12 cellular contexts compared by ENCODE assay signal in the genomic region with DNA sequence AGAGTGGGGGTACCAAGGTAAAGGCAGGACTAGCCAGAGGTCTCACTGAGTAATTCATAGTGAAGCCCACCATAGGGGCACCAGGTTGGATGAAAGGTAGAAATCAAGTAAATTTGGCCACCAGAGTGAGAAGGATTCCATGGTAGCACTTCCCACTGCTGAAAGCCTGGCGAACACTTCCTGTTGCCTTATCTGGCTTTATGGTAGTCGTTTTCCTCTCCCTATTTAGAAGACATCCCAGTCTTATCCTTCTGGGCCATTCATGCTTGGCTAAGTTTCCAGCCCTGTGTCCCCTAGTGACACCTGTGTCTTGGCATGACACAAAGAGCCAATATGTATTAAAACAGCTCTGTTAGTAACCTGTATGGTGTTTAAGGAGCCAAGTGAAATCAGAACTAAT.
DNase-seq lines count a peak whose midpoint lies in the region; ATAC-seq and TF ChIP-seq lines count a peak whose summit lies in the region.
"Had no signal": no experiment of that assay in that cellular context is flagged by ENCODE, and none has a peak within 500 bp of the region (broad histone marks: within the 10 kb centered on the region; RNA-seq: fewer than 3 reads in every experiment).

No MANE protein-coding gene starts in this region.

- no peak for TF ChIP-seq POLR2A in body of pancreas (IDR thresholded peaks at IDR 0.05)
- TF ChIP-seq POLR2A in right lobe of liver (IDR thresholded peaks at IDR 0.05), result no peak

- H3K27ac ChIP-seq in body of pancreas (peak overlapping the region; percentile 42 to 70 (median 58)), right lobe of liver (peak overlapping the region; percentile 34 to 44 (median 38))

- H3K36me3 Mint-ChIP-seq in type B pancreatic cell, result no peaks in the 10 kb centered on the region
- no peaks in the 10 kb centered on the region for H3K36me3 Mint-ChIP-seq in T-helper 2 cell treated with Interferon-gamma antibody and Interleukin-4, amounts not matched to agents 5 μg/mL and 100 μg/mL, for 36 hours (ENCODE audit: low read depth)
- H3K36me3 Mint-ChIP-seq in activated CD8-positive, alpha-beta T cell treated with anti-CD3 and anti-CD28 coated beads, Interleukin-2, amount 10 ng/mL, durations not matched to agents 7 days and 5 days (ENCODE audit: low read depth), result no peaks in the 10 kb centered on the region
- H3K36me3 Mint-ChIP-seq: stimulated activated memory B cell treated with anti-CD40 and anti-IgM and Interleukin-4, amounts not matched to agents 10 μg/mL and 1 μg/mL and 100 μg/mL, for 72 hours had no signal

- peak overlapping the region; percentile 5 for H3K27ac Mint-ChIP-seq in type B pancreatic cell
- H3K27ac Mint-ChIP-seq in T-helper 2 cell treated with Interferon-gamma antibody and Interleukin-4, amounts not matched to agents 5 μg/mL and 100 μg/mL, for 36 hours, result no peak overlapping the region
- H3K27ac Mint-ChIP-seq in activated CD8-positive, alpha-beta T cell treated with anti-CD3 and anti-CD28 coated beads, Interleukin-2, amount 10 ng/mL, durations not matched to agents 7 days and 5 days, result no peak overlapping the region
- H3K27ac Mint-ChIP-seq: activated CD4-positive, alpha-beta memory T cell treated with anti-CD3 and anti-CD28 coated beads, Interleukin-2, amount 10 ng/mL, durations not matched to agents 7 days and 5 days; stimulated activated memory B cell treated with anti-CD40 and anti-IgM and Interleukin-4, amounts not matched to agents 10 μg/mL and 1 μg/mL and 100 μg/mL, for 72 hours had no signal

- TF ChIP-seq CTCF in body of pancreas (IDR thresholded peaks at IDR 0.05) (no peak), right lobe of liver (IDR thresholded peaks at IDR 0.05) (no peak), type B pancreatic cell (conservative IDR thresholded peaks at IDR 0.05) (no peak)

- no peak overlapping the region for H3K4me3 Mint-ChIP-seq in type B pancreatic cell
- no peak overlapping the region for H3K4me3 Mint-ChIP-seq in T-helper 2 cell treated with Interferon-gamma antibody and Interleukin-4, amounts not matched to agents 5 μg/mL and 100 μg/mL, for 36 hours
- no peak overlapping the region for H3K4me3 Mint-ChIP-seq in activated CD8-positive, alpha-beta T cell treated with anti-CD3 and anti-CD28 coated beads, Interleukin-2, amount 10 ng/mL, durations not matched to agents 7 days and 5 days
- H3K4me3 Mint-ChIP-seq: activated CD4-positive, alpha-beta memory T cell treated with anti-CD3 and anti-CD28 coated beads, Interleukin-2, amount 10 ng/mL, durations not matched to agents 7 days and 5 days; stimulated activated memory B cell treated with anti-CD40 and anti-IgM and Interleukin-4, amounts not matched to agents 10 μg/mL and 1 μg/mL and 100 μg/mL, for 72 hours had no signal

- peak; percentile 22 for ATAC-seq in body of pancreas
- peak in 1 of 4 donors; percentile 6 for ATAC-seq in right lobe of liver
- ATAC-seq in GM21528 (IDR thresholded peaks at IDR 0.05; ENCODE audit: low FRiP score, unreplicated experiment), result no peak
- ATAC-seq in activated CD8-positive, alpha-beta T cell treated with anti-CD3 and anti-CD28 coated beads, Interleukin-2, amount 10 ng/mL, durations not matched to agents 7 days and 5 days, result no peak
- ATAC-seq: stimulated activated memory B cell treated with anti-CD40 and anti-IgM and Interleukin-4, amounts not matched to agents 10 μg/mL and 1 μg/mL and 100 μg/mL, for 72 hours had no signal

- H3K4me3 ChIP-seq in body of pancreas, result no peak overlapping the region
- H3K4me3 ChIP-seq in right lobe of liver, result no peak overlapping the region
- H3K4me3 ChIP-seq: psoas muscle had no signal

- H3K36me3 ChIP-seq in body of pancreas (replicated peaks in 1 of 2; ENCODE audit: insufficient read depth in 1 of 2, low read depth in 2 of 2), result no peaks in the 10 kb centered on the region
- no peaks in the 10 kb centered on the region for H3K36me3 ChIP-seq in right lobe of liver

- POLR2A ChIA-PET in activated CD8-positive, alpha-beta T cell treated with anti-CD3 and anti-CD28 coated beads, Interleukin-2, amount 10 ng/mL, durations not matched to agents 7 days and 5 days (lab: Charles Lee), result no interaction called here

- H3K4me1 ChIP-seq in body of pancreas (peaks cover 19% of the 10 kb centered on the region), right lobe of liver (peaks cover 0 to 34% (median 7%) of the 10 kb centered on the region in 4 donors)

- intact Hi-C loops in body of pancreas (cut with DNase I) (no loop called here), right lobe of liver (cut with DNase I) (no loop called here)

- CTCF ChIA-PET in activated CD8-positive, alpha-beta T cell treated with anti-CD3 and anti-CD28 coated beads, Interleukin-2, amount 10 ng/mL, durations not matched to agents 7 days and 5 days (lab: Charles Lee), result no interaction called here

- peaks cover 10% of the 10 kb centered on the region for H3K4me1 Mint-ChIP-seq in type B pancreatic cell (ENCODE audit: unreplicated experiment)
- H3K4me1 Mint-ChIP-seq in T-helper 2 cell treated with Interferon-gamma antibody and Interleukin-4, amounts not matched to agents 5 μg/mL and 100 μg/mL, for 36 hours (ENCODE audit: low read depth), result no peaks in the 10 kb centered on the region
- H3K4me1 Mint-ChIP-seq in activated CD8-positive, alpha-beta T cell treated with anti-CD3 and anti-CD28 coated beads, Interleukin-2, amount 10 ng/mL, durations not matched to agents 7 days and 5 days (ENCODE audit: low read depth), result no peaks in the 10 kb centered on the region
- H3K4me1 Mint-ChIP-seq: activated CD4-positive, alpha-beta memory T cell treated with anti-CD3 and anti-CD28 coated beads, Interleukin-2, amount 10 ng/mL, durations not matched to agents 7 days and 5 days; stimulated activated memory B cell treated with anti-CD40 and anti-IgM and Interleukin-4, amounts not matched to agents 10 μg/mL and 1 μg/mL and 100 μg/mL, for 72 hours had no signal

- H3K27me3 ChIP-seq in body of pancreas, result no peaks in the 10 kb centered on the region
- H3K27me3 ChIP-seq in right lobe of liver, result no peaks in the 10 kb centered on the region

- peaks cover 3% of the 10 kb centered on the region for H3K27me3 Mint-ChIP-seq in type B pancreatic cell
- H3K27me3 Mint-ChIP-seq in T-helper 2 cell treated with Interferon-gamma antibody and Interleukin-4, amounts not matched to agents 5 μg/mL and 100 μg/mL, for 36 hours (ENCODE audit: low read depth), result peaks cover 3% of the 10 kb centered on the region
- H3K27me3 Mint-ChIP-seq in activated CD8-positive, alpha-beta T cell treated with anti-CD3 and anti-CD28 coated beads, Interleukin-2, amount 10 ng/mL, durations not matched to agents 7 days and 5 days (ENCODE audit: low read depth), result peaks cover 2% of the 10 kb centered on the region
- H3K27me3 Mint-ChIP-seq: activated CD4-positive, alpha-beta memory T cell treated with anti-CD3 and anti-CD28 coated beads, Interleukin-2, amount 10 ng/mL, durations not matched to agents 7 days and 5 days; stimulated activated memory B cell treated with anti-CD40 and anti-IgM and Interleukin-4, amounts not matched to agents 10 μg/mL and 1 μg/mL and 100 μg/mL, for 72 hours had no signal

- DNase-seq in MV-4-11 (lab: John Stamatoyannopoulos, UW), result peak; percentile 34
- DNase-seq in body of pancreas, result no peak
- no peak for DNase-seq in right lobe of liver
- no peak for DNase-seq in type B pancreatic cell (ENCODE audit: extremely low spot score, unreplicated experiment)
- no peak for DNase-seq in T-helper 2 cell treated with Interferon-gamma antibody and Interleukin-4, amounts not matched to agents 5 μg/mL and 100 μg/mL, for 36 hours (ENCODE audit: low spot score)
- DNase-seq in activated CD8-positive, alpha-beta T cell treated with anti-CD3 and anti-CD28 coated beads, Interleukin-2, amount 10 ng/mL, durations not matched to agents 7 days and 5 days, result no peak
- DNase-seq: activated CD4-positive, alpha-beta memory T cell treated with anti-CD3 and anti-CD28 coated beads, Interleukin-2, amount 10 ng/mL, durations not matched to agents 7 days and 5 days; activated effector memory CD4-positive, alpha-beta T cell treated with Interleukin-2 at 50 U/mL for 16 hours; stimulated activated CD4-positive, alpha-beta T cell treated with anti-CD3 and anti-CD28 coated beads, Interleukin-2, amount 100 ng/mL, for 48 hours had no signal

- H3K9me3 Mint-ChIP-seq in type B pancreatic cell, result peaks cover 4% of the 10 kb centered on the region
- no peaks in the 10 kb centered on the region for H3K9me3 Mint-ChIP-seq in T-helper 2 cell treated with Interferon-gamma antibody and Interleukin-4, amounts not matched to agents 5 μg/mL and 100 μg/mL, for 36 hours
- no peaks in the 10 kb centered on the region for H3K9me3 Mint-ChIP-seq in activated CD8-positive, alpha-beta T cell treated with anti-CD3 and anti-CD28 coated beads, Interleukin-2, amount 10 ng/mL, durations not matched to agents 7 days and 5 days (ENCODE audit: insufficient read depth)
- H3K9me3 Mint-ChIP-seq: activated CD4-positive, alpha-beta memory T cell treated with anti-CD3 and anti-CD28 coated beads, Interleukin-2, amount 10 ng/mL, durations not matched to agents 7 days and 5 days had no signal

- H3K9me3 ChIP-seq in body of pancreas (no peaks in the 10 kb centered on the region), right lobe of liver (no peaks in the 10 kb centered on the region)
- H3K9me3 ChIP-seq: psoas muscle had no signal

- WGBS in body of pancreas, 2 donors, result 35 to 44% methylated on average over 2 of the region's 2 CpGs
- WGBS in right lobe of liver (ENCODE audit: insufficient coverage, low coverage, low lambda C conversion rate, missing lambda C conversion rate), result 0% methylated on average over 1 of the region's 2 CpGs
